In genomic region chr5:65555266-65555665, GRCh38 we compare ENCODE assay signal across 34 cellular contexts. TPM values are rescaled to one million over a fixed set of nuclear protein-coding genes. Genes with fewer than 3 reads are reported as not detected.
DNase-seq lines count a peak whose midpoint lies in the region; TF ChIP-seq lines count a peak whose summit lies in the region.
"Had no signal": no experiment of that assay in that cellular context is flagged by ENCODE, and none has a peak within 500 bp of the region (broad histone marks: within the 10 kb centered on the region; RNA-seq: fewer than 3 reads in every experiment).

No MANE protein-coding gene starts in this region.

- H3K36me3 ChIP-seq in mesenchymal stem cell (ENCODE audit: control insufficient read depth in 1 of 2, insufficient read depth in 2 of 2, low read depth in 1 of 2, low read length in 2 of 2): peaks cover 0 to 14% of the 10 kb centered on the region in 2 experiments
- H3K36me3 ChIP-seq: right atrium auricular region, upper lobe of right lung had no signal

- H2AFZ ChIP-seq in mesenchymal stem cell (ENCODE audit: low read depth, low read length): no peak overlapping the region
- H2AFZ ChIP-seq: parathyroid adenoma had no signal

- DNase-seq in EL (peak; percentile 4), OCI-M1 (lab: John Stamatoyannopoulos, UW) (peak; percentile 37), dermis blood vessel endothelial cell (peak; percentile 33), mesenchymal stem cell (peak; percentile 8), NAMALWA (ENCODE audit: low spot score) (no peak), RKO (ENCODE audit: low spot score) (no peak), GM10266 (ENCODE audit: extremely low spot score) (no peak), NCI-H2029 (lab: John Stamatoyannopoulos, UW) (no peak)
- DNase-seq: activated CD4-positive, alpha-beta T cell treated with anti-CD3 and anti-CD28 coated beads for 48 hours; activated gamma-delta T cell treated with Interleukin-2 at 50 U/mL for 16 hours; activated T-cell treated with anti-CD3 and anti-CD28 coated beads, Interleukin-2, amount 50 U/mL, for 1 hour; C1 segment of cervical spinal cord; caudate nucleus; COR-L47; DMS53; effector memory CD4-positive, alpha-beta T cell; KG1; MG63; NCI-H1105 treated with DMSO at 0.1 percent for 48 hours; NCI-H1930; NCI-H524; nephron progenitor cell; PC-3; stimulated activated CD4-positive, alpha-beta T cell treated with anti-CD3 and anti-CD28 coated beads, Interleukin-1b, Interleukin-23, amount 100 ng/mL, for 48 hours; stimulated activated naive CD4-positive, alpha-beta T cell treated with Interleukin-2 at 50 U/mL for 16 hours; SW 1271; T-helper 9 cell; upper lobe of right lung; WERI-Rb-1 had no signal

- no peak overlapping the region for H2AK5ac ChIP-seq in mesenchymal stem cell (ENCODE audit: low read length, severe bottlenecking)

- no peak overlapping the region for H4K8ac ChIP-seq in mesenchymal stem cell (ENCODE audit: low read length)

- H3K18ac ChIP-seq in mesenchymal stem cell (ENCODE audit: low read depth in 1 of 2, low read length in 2 of 2): no peak overlapping the region

- no peak overlapping the region for H3K14ac ChIP-seq in mesenchymal stem cell (ENCODE audit: low read length in 2 of 2)

- no peak overlapping the region for H4K91ac ChIP-seq in mesenchymal stem cell (ENCODE audit: low read length)

- no peak overlapping the region for H2BK15ac ChIP-seq in mesenchymal stem cell (ENCODE audit: low read depth, poor library complexity, severe bottlenecking)

- H3K4me3 ChIP-seq in mesenchymal stem cell (ENCODE audit: insufficient read depth in 1 of 2, low read depth in 1 of 2, low read length in 2 of 2): no peak overlapping the region
- H3K4me3 ChIP-seq: coronary artery, lung, MG63, right atrium auricular region, smooth muscle cell, upper lobe of right lung had no signal

- no peak overlapping the region for H3K4ac ChIP-seq in mesenchymal stem cell (ENCODE audit: low read depth in 1 of 2, low read length in 2 of 2)

- no peak overlapping the region for H2BK5ac ChIP-seq in mesenchymal stem cell (ENCODE audit: low read depth, low read length, poor library complexity, severe bottlenecking)

- peaks cover 3% of the 10 kb centered on the region for H3K79me1 ChIP-seq in mesenchymal stem cell (replicated peaks; ENCODE audit: low read length, poor library complexity, severe bottlenecking)

- no peak overlapping the region for H2BK12ac ChIP-seq in mesenchymal stem cell (ENCODE audit: low read length in 2 of 2)

- H3K4me2 ChIP-seq in mesenchymal stem cell (ENCODE audit: low read length, poor library complexity, severe bottlenecking): no peak overlapping the region
- H3K4me2 ChIP-seq: smooth muscle cell had no signal

- no peak overlapping the region for H3K9ac ChIP-seq in mesenchymal stem cell (ENCODE audit: low read length)
- H3K9ac ChIP-seq: parathyroid adenoma had no signal

- no peaks in the 10 kb centered on the region for H3K27me3 ChIP-seq in mesenchymal stem cell (ENCODE audit: control insufficient read depth in 1 of 2, insufficient read depth in 1 of 2, low read length in 2 of 2)
- H3K27me3 ChIP-seq: MG63, right atrium auricular region, upper lobe of right lung had no signal

- H3K27ac ChIP-seq in mesenchymal stem cell (ENCODE audit: low read length, poor library complexity, severe bottlenecking): no peak overlapping the region
- H3K27ac ChIP-seq: coronary artery, parathyroid adenoma, right atrium auricular region, upper lobe of right lung, WERI-Rb-1 had no signal

- TF ChIP-seq CTCF in GM10266 (IDR thresholded peaks at IDR 0.05; ENCODE audit: control insufficient read depth, insufficient read depth, low read depth, missing control alignments): no peak

- H3K4me1 ChIP-seq in mesenchymal stem cell (ENCODE audit: control insufficient read depth, insufficient read depth, low read depth, low read length): no peaks in the 10 kb centered on the region
- H3K4me1 ChIP-seq: parathyroid adenoma, right atrium auricular region, upper lobe of right lung had no signal

- no peak overlapping the region for H3K23ac ChIP-seq in mesenchymal stem cell (ENCODE audit: low read length in 2 of 2)

- H2BK120ac ChIP-seq in mesenchymal stem cell (ENCODE audit: low read depth, low read length): no peak overlapping the region

- no peaks in the 10 kb centered on the region for H3K9me3 ChIP-seq in mesenchymal stem cell (ENCODE audit: control insufficient read depth, low read length)
- H3K9me3 ChIP-seq: MG63, right atrium auricular region, upper lobe of right lung had no signal

RNA-seq across cellular contexts. Expression of gene CENPK, which starts 7.7 kb away (rescaled TPM):
- total RNA-seq in dermis blood vessel endothelial cell: 14.3 and 26.6 TPM in 2 replicates
- polyA plus RNA-seq in mesenchymal stem cell (2013, experiment 1 of 2): 12.8 TPM
- 14.0 TPM for polyA plus RNA-seq in mesenchymal stem cell (2013, experiment 2 of 2)
- total RNA-seq: right atrium auricular region had no signal

RNA-seq across cellular contexts. Expression of gene PPWD1, which starts 7.8 kb away (rescaled TPM):
- total RNA-seq in dermis blood vessel endothelial cell: 49.5 and 53.6 TPM in 2 replicates
- 19.9 TPM for polyA plus RNA-seq in mesenchymal stem cell (2013, experiment 1 of 2)
- 19.0 TPM for polyA plus RNA-seq in mesenchymal stem cell (2013, experiment 2 of 2)

Comparison
In these comparisons a context has a peak if more than half of its experiments do, and no peak if none do; other contexts are left out.
1. DNase-seq: peak in EL (single experiment), OCI-M1 (single experiment), dermis blood vessel endothelial cell (single experiment) and mesenchymal stem cell (single experiment); none in NAMALWA (single experiment), RKO (single experiment), GM10266 (single experiment) and NCI-H2029 (single experiment).